In genomic region chr20:51542033-51542893, GRCh38 we compare ENCODE assay signal across 8 cellular contexts.
DNase-seq lines count a peak whose midpoint lies in the region; ATAC-seq and TF ChIP-seq lines count a peak whose summit lies in the region.

NFATC2 (minus strand) TSS chr20:51542719; CDS start chr20:51542499, 220 bp downstream.

- no peaks in the 10 kb centered on the region for H3K9me2 ChIP-seq in SU-DHL-6 (replicated peaks; ENCODE audit: insufficient read depth, low read length)

- peaks cover 12% of the 10 kb centered on the region for H3K27me3 Mint-ChIP-seq in activated naive CD8-positive, alpha-beta T cell treated with anti-CD3 and anti-CD28 coated beads, Interleukin-2, amount 50 U/mL, for 24 hours

- peak within 1 kb of the TSS; percentile 98 for H3K27ac Mint-ChIP-seq in activated naive CD8-positive, alpha-beta T cell treated with anti-CD3 and anti-CD28 coated beads, Interleukin-2, amount 50 U/mL, for 24 hours

- H3K27me3 ChIP-seq in SU-DHL-6 (ENCODE audit: low read length) = no peaks in the 10 kb centered on the region

- peak; percentile 72 for TF ChIP-seq CTCF in SU-DHL-6 (IDR thresholded peaks at IDR 0.05; ENCODE audit: insufficient read depth, low read length, poor library complexity, severe bottlenecking)

- H3F3A ChIP-seq in SU-DHL-6 (ENCODE audit: insufficient read depth) = 0 out of 2 replicates have a peak, but pooled peaks cover 5% of the 10 kb centered on the region

- ATAC-seq in HG03108 (IDR thresholded peaks at IDR 0.05; ENCODE audit: unreplicated experiment) (peak; percentile 43), HG03457 (IDR thresholded peaks at IDR 0.05; ENCODE audit: unreplicated experiment) (no peak)
- ATAC-seq in activated naive CD8-positive, alpha-beta T cell treated with anti-CD3 and anti-CD28 coated beads, Interleukin-2, amount 50 U/mL, for 24 hours = peak; percentile 45

- H3K79me2 ChIP-seq in SU-DHL-6 (ENCODE audit: insufficient read depth, low read length) = peaks cover 35% of the 10 kb centered on the region; the same call in 1 of the 2 replicates

- peak within 1 kb of the TSS; percentile 78 for H3K4me2 ChIP-seq in SU-DHL-6 (ENCODE audit: low read depth, low read length, poor library complexity, severe bottlenecking)

- no peaks in the 10 kb centered on the region for H3K9me3 Mint-ChIP-seq in activated naive CD8-positive, alpha-beta T cell treated with anti-CD3 and anti-CD28 coated beads, Interleukin-2, amount 50 U/mL, for 24 hours

- H3K9ac ChIP-seq in SU-DHL-6 (ENCODE audit: low read length) = peak within 1 kb of the TSS; percentile 69

- peak within 1 kb of the TSS; percentile 95 for H3K4me3 Mint-ChIP-seq in activated naive CD8-positive, alpha-beta T cell treated with anti-CD3 and anti-CD28 coated beads, Interleukin-2, amount 50 U/mL, for 24 hours

- no peaks in the 10 kb centered on the region for H3K36me3 ChIP-seq in SU-DHL-6 (ENCODE audit: low read length)

- peaks cover 23% of the 10 kb centered on the region for H3K36me3 Mint-ChIP-seq in activated naive CD8-positive, alpha-beta T cell treated with anti-CD3 and anti-CD28 coated beads, Interleukin-2, amount 50 U/mL, for 24 hours (ENCODE audit: low read depth)

- peaks cover 50% of the 10 kb centered on the region for H3K4me1 Mint-ChIP-seq in activated naive CD8-positive, alpha-beta T cell treated with anti-CD3 and anti-CD28 coated beads, Interleukin-2, amount 50 U/mL, for 24 hours

- H4K20me1 ChIP-seq in SU-DHL-6 (ENCODE audit: low read depth, low read length) = no peaks in the 10 kb centered on the region

- DNase-seq in NOMO-1 treated with DMSO at 0.1 percent for 48 hours (lab: John Stamatoyannopoulos, UW; ENCODE audit: unreplicated experiment) = peak; percentile 38
- DNase-seq in NOMO-1 treated with dmso at 0.1 percent for 144 hours (lab: John Stamatoyannopoulos, UW; ENCODE audit: unreplicated experiment) = no peak
- DNase-seq in activated naive CD8-positive, alpha-beta T cell treated with anti-CD3 and anti-CD28 coated beads, Interleukin-2, amount 50 U/mL, for 24 hours = peak; percentile 69
- DNase-seq in left kidney (ENCODE audit: low read depth, low spot score) = peak; percentile 65
- peak; percentile 21 to 32 for DNase-seq in stimulated activated CD8-positive, alpha-beta memory T cell treated with anti-CD3 and anti-CD28 coated beads, Interleukin-2, amount 100 ng/mL, for 1 hour (ENCODE audit: low read depth in 2 of 2)

- peak within 1 kb of the TSS; percentile 39 for H2AFZ ChIP-seq in SU-DHL-6 (ENCODE audit: low read depth, low read length, severe bottlenecking)

- H3K4me3 ChIP-seq in SU-DHL-6 (ENCODE audit: insufficient read depth, low read length, poor library complexity, severe bottlenecking) = peak within 1 kb of the TSS; percentile 56

- H3K9me3 ChIP-seq in SU-DHL-6 (ENCODE audit: insufficient read depth, low read length) = no peaks in the 10 kb centered on the region

- peak within 1 kb of the TSS; percentile 78 for H3K27ac ChIP-seq in SU-DHL-6 (ENCODE audit: low read depth, low read length)
